ENCODE assay signal across 1 cellular context in genomic region chr11:102794382-102794781, GRCh38.
TF ChIP-seq lines count a peak whose summit lies in the region.

No MANE protein-coding gene starts in this region.

TF ChIP-seq in Ishikawa, 13 proteins besides CTCF, POLR2A, EP300 and RAD21 (continued from another document):
- TF ChIP-seq REST (IDR thresholded peaks at IDR 0.05; ENCODE audit: low read depth) (no peak), TCF12 (IDR thresholded peaks at IDR 0.05; ENCODE audit: low read depth) (no peak), TEAD4 (IDR thresholded peaks at IDR 0.05) (no peak)
